ENCODE assay signal across 8 cellular contexts in the genomic region with DNA sequence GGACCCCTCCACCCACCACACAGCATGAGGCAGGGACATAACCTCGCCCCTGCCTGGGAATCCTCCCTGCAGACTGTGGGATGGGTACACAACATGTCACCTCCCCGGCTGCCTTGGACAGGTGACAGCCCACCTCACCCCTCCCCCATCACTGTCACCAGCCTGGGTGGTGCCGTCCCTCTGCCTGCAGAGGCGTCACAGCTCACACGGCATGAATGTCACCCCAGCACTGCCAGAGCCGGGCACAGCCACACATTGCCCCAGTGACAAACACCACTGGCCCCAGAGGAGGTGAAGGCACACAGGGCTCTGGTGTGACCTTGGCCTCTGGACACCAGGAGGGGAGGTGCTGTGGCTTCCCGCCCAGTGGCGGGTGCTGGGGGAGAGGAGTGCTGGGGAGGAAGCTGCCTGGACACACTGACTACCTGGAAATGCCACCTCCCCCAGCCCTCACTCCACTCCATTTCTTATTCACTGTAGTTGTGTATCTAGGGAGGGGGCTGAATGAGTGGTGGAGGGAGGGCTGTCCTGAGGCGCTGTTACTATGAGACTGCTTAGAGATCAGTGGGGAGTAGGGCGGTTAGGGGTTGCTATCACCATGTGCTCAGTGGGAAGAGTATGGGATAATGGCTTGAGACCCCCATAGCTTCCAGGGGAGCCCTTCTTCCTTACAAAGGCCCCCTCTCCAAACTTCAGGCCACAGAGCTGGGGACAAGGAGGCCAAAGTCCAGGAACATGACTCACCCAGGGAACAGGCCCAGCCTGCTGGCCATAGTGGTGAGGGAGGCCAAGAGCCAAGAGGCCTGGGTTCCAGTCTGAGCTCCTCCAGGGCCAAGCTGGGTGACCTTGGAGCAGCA. TPM values are rescaled to one million over a fixed set of nuclear protein-coding genes. Genes with fewer than 3 reads are reported as not detected.
DNase-seq lines count a peak whose midpoint lies in the region; ATAC-seq and TF ChIP-seq lines count a peak whose summit lies in the region.

No MANE protein-coding gene starts in this region.

- ATAC-seq in right cardiac atrium (peak; percentile 39 to 44), gastrocnemius medialis (peak; percentile 53 to 60)

- H3K4me3 Mint-ChIP-seq in endothelial cell (ENCODE audit: unreplicated experiment): no peak overlapping the region

- 40% methylated on average over 10 of the region's 10 CpGs for WGBS in right cardiac atrium

- peaks cover 5% of the 10 kb centered on the region for H3K36me3 Mint-ChIP-seq in endothelial cell (ENCODE audit: low read depth, unreplicated experiment)

- H3K27ac ChIP-seq in WERI-Rb-1 (peak overlapping the region; percentile 65), right cardiac atrium (ENCODE audit: low read length) (peak overlapping the region; percentile 92), gastrocnemius medialis (peak overlapping the region; percentile 95 to 100 (median 98))

- H3K27ac Mint-ChIP-seq in endothelial cell (ENCODE audit: unreplicated experiment): no peak overlapping the region

- DNase-seq in DMS53 treated with DMSO at 0.1 percent for 48 hours (lab: John Stamatoyannopoulos, UW; ENCODE audit: unreplicated experiment) (peak; percentile 51), WERI-Rb-1 (no peak), right cardiac atrium (peak; percentile 79 to 89 (median 87)), gastrocnemius medialis (peak; percentile 69 to 89), NCI-H2081 (lab: John Stamatoyannopoulos, UW) (no peak), endothelial cell (ENCODE audit: low spot score) (no peak), NOMO-1 treated with DMSO at 0.1 percent for 48 hours (lab: John Stamatoyannopoulos, UW; ENCODE audit: unreplicated experiment) (no peak)
- no peak for DNase-seq in NK-92 treated with Interleukin-12 subunit alpha and Interleukin-12 subunit beta, amount 100 ng/mL, for 24 hours (lab: John Stamatoyannopoulos, UW)

- H3K4me3 ChIP-seq in WERI-Rb-1 (ENCODE audit: low read depth, low read length) (no peak overlapping the region), right cardiac atrium (ENCODE audit: low read length) (no peak overlapping the region), gastrocnemius medialis (peak overlapping the region in 3 of 4 donors; percentile 15 to 51 (median 21))

- no peaks in the 10 kb centered on the region for H3K9me3 ChIP-seq in WERI-Rb-1 (ENCODE audit: severe bottlenecking)
- H3K9me3 ChIP-seq in right cardiac atrium (ENCODE audit: control insufficient read depth, low read length): no peaks in the 10 kb centered on the region
- no peaks in the 10 kb centered on the region for H3K9me3 ChIP-seq in gastrocnemius medialis

- no peaks in the 10 kb centered on the region; the same call in 1 of the 2 replicates for H3K36me3 ChIP-seq in WERI-Rb-1
- H3K36me3 ChIP-seq in gastrocnemius medialis: no peaks in the 10 kb centered on the region

- H3K27me3 Mint-ChIP-seq in endothelial cell (ENCODE audit: unreplicated experiment): peaks cover 19% of the 10 kb centered on the region

- no peak for TF ChIP-seq CTCF in WERI-Rb-1 (IDR thresholded peaks at IDR 0.05; ENCODE audit: low read depth, low read length)
- TF ChIP-seq CTCF in gastrocnemius medialis (IDR thresholded peaks at IDR 0.05 in 4 of 5, conservative IDR thresholded peaks at IDR 0.05 in 1 of 5): no peak
- no peak for TF ChIP-seq CTCF in endothelial cell (IDR thresholded peaks at IDR 0.05; ENCODE audit: unreplicated experiment)

- H3K9me3 Mint-ChIP-seq in endothelial cell (ENCODE audit: unreplicated experiment): no peaks in the 10 kb centered on the region

- H3K4me1 ChIP-seq in right cardiac atrium (ENCODE audit: control insufficient read depth, insufficient read depth, low read length) (peaks cover 69% of the 10 kb centered on the region), gastrocnemius medialis (peaks cover 77 to 88% of the 10 kb centered on the region in 2 donors)

- intact Hi-C loops in right cardiac atrium (cut with DNase I): loop anchor here in 1 of 4 donors (5.0 kb wide), 1 partner anchor 34 kb away; no protein-coding TSS in a partner anchor
- intact Hi-C loops in gastrocnemius medialis (cut with DNase I; ENCODE audit: low total_unique reads): loop anchor here (2.0 kb wide), 1 partner anchor 21 kb away; no protein-coding TSS in a partner anchor

- H3K4me1 Mint-ChIP-seq in endothelial cell (ENCODE audit: unreplicated experiment): peaks cover 50% of the 10 kb centered on the region

- in situ Hi-C loops in gastrocnemius medialis (cut with MboI; ENCODE audit: low sequenced_read_pairs in 4 of 4): no loop called here

- H3K27me3 ChIP-seq in WERI-Rb-1 (ENCODE audit: insufficient read depth, low read depth, severe bottlenecking) (no peaks in the 10 kb centered on the region), right cardiac atrium (ENCODE audit: control insufficient read depth, insufficient read depth) (no peaks in the 10 kb centered on the region), gastrocnemius medialis (no peaks in the 10 kb centered on the region)

- TF ChIP-seq POLR2A in gastrocnemius medialis (IDR thresholded peaks at IDR 0.05): peak; percentile 43 to 55

RNA-seq across cellular contexts. Expression of gene AHDC1, which starts 40.3 kb away (rescaled TPM):
- total RNA-seq in right cardiac atrium: 10 to 100 TPM; 40.4 to 53.5 (median 50.6) TPM
- 26.3 TPM for polyA plus RNA-seq in right cardiac atrium
- total RNA-seq in gastrocnemius medialis: 10 to 100 TPM; 22.2 to 57.9 (median 35.2) TPM
- total RNA-seq in endothelial cell (ENCODE audit: unreplicated experiment): 48.0 TPM

Comparison
In these comparisons a context has a peak if more than half of its experiments do, and no peak if none do; other contexts are left out.
1. DNase-seq: peak in DMS53 treated with DMSO at 0.1 percent for 48 hours (single experiment), right cardiac atrium (3 of 3) and gastrocnemius medialis (2 of 2); none in WERI-Rb-1 (single experiment), NCI-H2081 (0 of 2), endothelial cell (single experiment), NK-92 treated with Interleukin-12 subunit alpha and Interleukin-12 subunit beta, amount 100 ng/mL, for 24 hours (single experiment) and NOMO-1 treated with DMSO at 0.1 percent for 48 hours (single experiment).
2. H3K4me3 ChIP-seq: peak in gastrocnemius medialis (3 of 4); none in WERI-Rb-1 (single experiment) and right cardiac atrium (single experiment).
3. Peak in every context shown above with its lines, with median percentiles within 50 percentile points of each other: H3K27ac ChIP-seq.